In the genomic region with DNA sequence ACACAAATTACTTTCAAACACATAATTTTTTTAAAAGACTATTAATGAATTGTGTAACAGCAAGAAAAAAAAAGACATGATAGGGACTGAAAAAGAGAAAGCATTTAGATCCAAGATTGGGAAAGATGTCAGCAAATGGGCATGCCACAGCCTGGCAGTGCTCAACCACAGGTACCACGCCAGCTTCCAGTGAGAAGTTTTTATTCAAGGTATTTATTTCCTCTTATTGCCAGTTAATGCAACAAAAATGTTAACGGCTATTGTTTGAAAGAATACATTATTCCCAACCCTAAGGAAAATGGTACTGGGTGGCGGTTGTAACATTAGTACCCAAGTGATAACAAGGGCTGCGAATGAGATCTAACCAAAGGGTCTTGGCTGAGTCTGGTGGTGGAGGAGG, we compare ENCODE assay signal across 1 cellular context.
TF ChIP-seq lines count a peak whose summit lies in the region.

No MANE protein-coding gene starts in this region.

TF ChIP-seq in WTC11, 78 proteins besides CTCF, POLR2A, EP300 and RAD21 (continued from another document):
- TF ChIP-seq, protein P1, sequence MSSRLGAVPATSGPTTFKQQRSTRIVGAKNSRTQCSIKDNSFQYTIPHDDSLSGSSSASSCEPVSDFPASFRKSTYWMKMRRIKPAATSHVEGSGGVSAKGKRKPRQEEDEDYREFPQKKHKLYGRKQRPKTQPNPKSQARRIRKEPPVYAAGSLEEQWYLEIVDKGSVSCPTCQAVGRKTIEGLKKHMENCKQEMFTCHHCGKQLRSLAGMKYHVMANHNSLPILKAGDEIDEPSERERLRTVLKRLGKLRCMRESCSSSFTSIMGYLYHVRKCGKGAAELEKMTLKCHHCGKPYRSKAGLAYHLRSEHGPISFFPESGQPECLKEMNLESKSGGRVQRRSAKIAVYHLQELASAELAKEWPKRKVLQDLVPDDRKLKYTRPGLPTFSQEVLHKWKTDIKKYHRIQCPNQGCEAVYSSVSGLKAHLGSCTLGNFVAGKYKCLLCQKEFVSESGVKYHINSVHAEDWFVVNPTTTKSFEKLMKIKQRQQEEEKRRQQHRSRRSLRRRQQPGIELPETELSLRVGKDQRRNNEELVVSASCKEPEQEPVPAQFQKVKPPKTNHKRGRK (CRISPR knock-in tag; IDR thresholded peaks at IDR 0.05; ENCODE audit: borderline replicate concordance), result no peak
- TF ChIP-seq SOX15 (CRISPR knock-in tag; IDR thresholded peaks at IDR 0.05) (no peak), CBFB (CRISPR knock-in tag; IDR thresholded peaks at IDR 0.05; ENCODE audit: low read depth) (no peak), ZNF416 (CRISPR knock-in tag; IDR thresholded peaks at IDR 0.05) (no peak), ESRRA (CRISPR knock-in tag; IDR thresholded peaks at IDR 0.05; ENCODE audit: borderline replicate concordance) (no peak), EMX1 (CRISPR knock-in tag; IDR thresholded peaks at IDR 0.05) (no peak), ZNF138 (CRISPR knock-in tag; conservative IDR thresholded peaks at IDR 0.05) (no peak), CREM (CRISPR knock-in tag; IDR thresholded peaks at IDR 0.05) (no peak), GRHL2 (CRISPR knock-in tag; IDR thresholded peaks at IDR 0.05; ENCODE audit: insufficient replicate concordance, severe bottlenecking) (no peak), ETV6 (CRISPR knock-in tag; IDR thresholded peaks at IDR 0.05) (no peak), RELA (CRISPR knock-in tag; IDR thresholded peaks at IDR 0.05; ENCODE audit: borderline replicate concordance) (no peak), ZNF219 (CRISPR knock-in tag; IDR thresholded peaks at IDR 0.05; ENCODE audit: borderline replicate concordance) (no peak)
- TF ChIP-seq, protein P2, sequence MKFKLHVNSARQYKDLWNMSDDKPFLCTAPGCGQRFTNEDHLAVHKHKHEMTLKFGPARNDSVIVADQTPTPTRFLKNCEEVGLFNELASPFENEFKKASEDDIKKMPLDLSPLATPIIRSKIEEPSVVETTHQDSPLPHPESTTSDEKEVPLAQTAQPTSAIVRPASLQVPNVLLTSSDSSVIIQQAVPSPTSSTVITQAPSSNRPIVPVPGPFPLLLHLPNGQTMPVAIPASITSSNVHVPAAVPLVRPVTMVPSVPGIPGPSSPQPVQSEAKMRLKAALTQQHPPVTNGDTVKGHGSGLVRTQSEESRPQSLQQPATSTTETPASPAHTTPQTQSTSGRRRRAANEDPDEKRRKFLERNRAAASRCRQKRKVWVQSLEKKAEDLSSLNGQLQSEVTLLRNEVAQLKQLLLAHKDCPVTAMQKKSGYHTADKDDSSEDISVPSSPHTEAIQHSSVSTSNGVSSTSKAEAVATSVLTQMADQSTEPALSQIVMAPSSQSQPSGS (CRISPR knock-in tag; IDR thresholded peaks at IDR 0.05; ENCODE audit: borderline replicate concordance, low read depth), result no peak
- TF ChIP-seq, protein P3, sequence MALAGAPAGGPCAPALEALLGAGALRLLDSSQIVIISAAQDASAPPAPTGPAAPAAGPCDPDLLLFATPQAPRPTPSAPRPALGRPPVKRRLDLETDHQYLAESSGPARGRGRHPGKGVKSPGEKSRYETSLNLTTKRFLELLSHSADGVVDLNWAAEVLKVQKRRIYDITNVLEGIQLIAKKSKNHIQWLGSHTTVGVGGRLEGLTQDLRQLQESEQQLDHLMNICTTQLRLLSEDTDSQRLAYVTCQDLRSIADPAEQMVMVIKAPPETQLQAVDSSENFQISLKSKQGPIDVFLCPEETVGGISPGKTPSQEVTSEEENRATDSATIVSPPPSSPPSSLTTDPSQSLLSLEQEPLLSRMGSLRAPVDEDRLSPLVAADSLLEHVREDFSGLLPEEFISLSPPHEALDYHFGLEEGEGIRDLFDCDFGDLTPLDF (CRISPR knock-in tag; IDR thresholded peaks at IDR 0.05), result no peak
- TF ChIP-seq, protein P4, sequence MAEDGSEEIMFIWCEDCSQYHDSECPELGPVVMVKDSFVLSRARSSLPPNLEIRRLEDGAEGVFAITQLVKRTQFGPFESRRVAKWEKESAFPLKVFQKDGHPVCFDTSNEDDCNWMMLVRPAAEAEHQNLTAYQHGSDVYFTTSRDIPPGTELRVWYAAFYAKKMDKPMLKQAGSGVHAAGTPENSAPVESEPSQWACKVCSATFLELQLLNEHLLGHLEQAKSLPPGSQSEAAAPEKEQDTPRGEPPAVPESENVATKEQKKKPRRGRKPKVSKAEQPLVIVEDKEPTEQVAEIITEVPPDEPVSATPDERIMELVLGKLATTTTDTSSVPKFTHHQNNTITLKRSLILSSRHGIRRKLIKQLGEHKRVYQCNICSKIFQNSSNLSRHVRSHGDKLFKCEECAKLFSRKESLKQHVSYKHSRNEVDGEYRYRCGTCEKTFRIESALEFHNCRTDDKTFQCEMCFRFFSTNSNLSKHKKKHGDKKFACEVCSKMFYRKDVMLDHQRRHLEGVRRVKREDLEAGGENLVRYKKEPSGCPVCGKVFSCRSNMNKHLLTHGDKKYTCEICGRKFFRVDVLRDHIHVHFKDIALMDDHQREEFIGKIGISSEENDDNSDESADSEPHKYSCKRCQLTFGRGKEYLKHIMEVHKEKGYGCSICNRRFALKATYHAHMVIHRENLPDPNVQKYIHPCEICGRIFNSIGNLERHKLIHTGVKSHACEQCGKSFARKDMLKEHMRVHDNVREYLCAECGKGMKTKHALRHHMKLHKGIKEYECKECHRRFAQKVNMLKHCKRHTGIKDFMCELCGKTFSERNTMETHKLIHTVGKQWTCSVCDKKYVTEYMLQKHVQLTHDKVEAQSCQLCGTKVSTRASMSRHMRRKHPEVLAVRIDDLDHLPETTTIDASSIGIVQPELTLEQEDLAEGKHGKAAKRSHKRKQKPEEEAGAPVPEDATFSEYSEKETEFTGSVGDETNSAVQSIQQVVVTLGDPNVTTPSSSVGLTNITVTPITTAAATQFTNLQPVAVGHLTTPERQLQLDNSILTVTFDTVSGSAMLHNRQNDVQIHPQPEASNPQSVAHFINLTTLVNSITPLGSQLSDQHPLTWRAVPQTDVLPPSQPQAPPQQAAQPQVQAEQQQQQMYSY (CRISPR knock-in tag; IDR thresholded peaks at IDR 0.05), result no peak
- TF ChIP-seq, protein P5, sequence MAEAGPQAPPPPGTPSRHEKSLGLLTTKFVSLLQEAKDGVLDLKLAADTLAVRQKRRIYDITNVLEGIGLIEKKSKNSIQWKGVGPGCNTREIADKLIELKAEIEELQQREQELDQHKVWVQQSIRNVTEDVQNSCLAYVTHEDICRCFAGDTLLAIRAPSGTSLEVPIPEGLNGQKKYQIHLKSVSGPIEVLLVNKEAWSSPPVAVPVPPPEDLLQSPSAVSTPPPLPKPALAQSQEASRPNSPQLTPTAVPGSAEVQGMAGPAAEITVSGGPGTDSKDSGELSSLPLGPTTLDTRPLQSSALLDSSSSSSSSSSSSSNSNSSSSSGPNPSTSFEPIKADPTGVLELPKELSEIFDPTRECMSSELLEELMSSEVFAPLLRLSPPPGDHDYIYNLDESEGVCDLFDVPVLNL (CRISPR knock-in tag; IDR thresholded peaks at IDR 0.05; ENCODE audit: borderline replicate concordance, low read depth), result no peak
- TF ChIP-seq, protein P6, sequence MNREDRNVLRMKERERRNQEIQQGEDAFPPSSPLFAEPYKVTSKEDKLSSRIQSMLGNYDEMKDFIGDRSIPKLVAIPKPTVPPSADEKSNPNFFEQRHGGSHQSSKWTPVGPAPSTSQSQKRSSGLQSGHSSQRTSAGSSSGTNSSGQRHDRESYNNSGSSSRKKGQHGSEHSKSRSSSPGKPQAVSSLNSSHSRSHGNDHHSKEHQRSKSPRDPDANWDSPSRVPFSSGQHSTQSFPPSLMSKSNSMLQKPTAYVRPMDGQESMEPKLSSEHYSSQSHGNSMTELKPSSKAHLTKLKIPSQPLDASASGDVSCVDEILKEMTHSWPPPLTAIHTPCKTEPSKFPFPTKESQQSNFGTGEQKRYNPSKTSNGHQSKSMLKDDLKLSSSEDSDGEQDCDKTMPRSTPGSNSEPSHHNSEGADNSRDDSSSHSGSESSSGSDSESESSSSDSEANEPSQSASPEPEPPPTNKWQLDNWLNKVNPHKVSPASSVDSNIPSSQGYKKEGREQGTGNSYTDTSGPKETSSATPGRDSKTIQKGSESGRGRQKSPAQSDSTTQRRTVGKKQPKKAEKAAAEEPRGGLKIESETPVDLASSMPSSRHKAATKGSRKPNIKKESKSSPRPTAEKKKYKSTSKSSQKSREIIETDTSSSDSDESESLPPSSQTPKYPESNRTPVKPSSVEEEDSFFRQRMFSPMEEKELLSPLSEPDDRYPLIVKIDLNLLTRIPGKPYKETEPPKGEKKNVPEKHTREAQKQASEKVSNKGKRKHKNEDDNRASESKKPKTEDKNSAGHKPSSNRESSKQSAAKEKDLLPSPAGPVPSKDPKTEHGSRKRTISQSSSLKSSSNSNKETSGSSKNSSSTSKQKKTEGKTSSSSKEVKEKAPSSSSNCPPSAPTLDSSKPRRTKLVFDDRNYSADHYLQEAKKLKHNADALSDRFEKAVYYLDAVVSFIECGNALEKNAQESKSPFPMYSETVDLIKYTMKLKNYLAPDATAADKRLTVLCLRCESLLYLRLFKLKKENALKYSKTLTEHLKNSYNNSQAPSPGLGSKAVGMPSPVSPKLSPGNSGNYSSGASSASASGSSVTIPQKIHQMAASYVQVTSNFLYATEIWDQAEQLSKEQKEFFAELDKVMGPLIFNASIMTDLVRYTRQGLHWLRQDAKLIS (CRISPR knock-in tag; IDR thresholded peaks at IDR 0.05; ENCODE audit: borderline replicate concordance), result no peak
- TF ChIP-seq, protein P7, sequence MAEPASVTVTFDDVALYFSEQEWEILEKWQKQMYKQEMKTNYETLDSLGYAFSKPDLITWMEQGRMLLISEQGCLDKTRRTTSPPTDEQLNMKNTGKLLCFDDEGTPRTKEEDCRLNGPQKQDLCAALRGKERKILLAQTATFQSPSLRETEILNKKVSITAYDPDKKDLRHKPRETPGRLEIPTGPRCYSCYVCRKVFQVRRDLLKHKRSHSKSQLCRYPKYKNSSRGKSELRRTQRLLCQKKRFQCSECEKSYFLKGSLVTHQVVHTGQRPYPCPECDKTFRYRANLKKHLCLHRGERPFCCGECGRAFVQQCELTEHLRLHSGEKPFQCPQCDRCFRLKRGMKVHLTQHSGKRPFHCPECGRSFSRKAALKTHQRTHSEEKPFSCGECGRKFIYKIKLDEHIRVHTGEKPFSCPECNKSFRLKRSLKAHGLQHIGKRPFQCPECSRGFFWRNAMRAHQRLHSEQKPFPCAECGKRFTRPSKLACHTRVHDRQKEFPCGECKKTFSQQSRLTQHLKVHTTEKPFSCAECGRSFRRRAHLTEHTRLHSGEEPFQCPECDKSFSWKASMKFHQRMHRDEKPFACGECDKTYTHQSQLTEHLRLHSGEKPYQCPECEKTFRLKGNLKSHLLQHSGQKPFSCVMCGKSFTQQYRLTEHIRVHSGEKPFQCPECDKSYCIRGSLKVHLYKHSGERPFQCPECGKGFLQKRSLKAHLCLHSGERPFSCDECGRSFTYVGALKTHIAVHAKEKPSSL (CRISPR knock-in tag; conservative IDR thresholded peaks at IDR 0.05), result no peak
